Comparison of ENCODE assay signal across 19 cellular contexts in genomic region chr3:194908432-194908966, GRCh38.
DNase-seq lines count a peak whose midpoint lies in the region; ATAC-seq, FAIRE-seq and TF ChIP-seq lines count a peak whose summit lies in the region.
"Had no signal": no experiment of that assay in that cellular context is flagged by ENCODE, and none has a peak within 500 bp of the region (broad histone marks: within the 10 kb centered on the region; RNA-seq: fewer than 3 reads in every experiment).

No MANE protein-coding gene starts in this region.

- intact Hi-C loops in activated CD4-positive, alpha-beta T cell treated with anti-CD3 and anti-CD28 coated beads, Interleukin-2, amount 10 ng/mL, durations not matched to agents 24 days and 14 days (cut with micrococcal nuclease) = loop anchor here (10.0 kb wide), 1 partner anchor 224 kb away; the partner anchor contains the start of gene FAM43A
- intact Hi-C loops in left colon (cut with DNase I, micrococcal nuclease) = no loop called here

- H3K27ac ChIP-seq in neural progenitor cell (no peak overlapping the region), small intestine (ENCODE audit: low read depth in 1 of 2, low read length in 1 of 2) (no peak overlapping the region)
- H3K27ac ChIP-seq: BLaER1 treated with 17β-estradiol and CSF1 and Interleukin-3, amounts not matched to agents 10 nM and 100 nM had no signal

- H3K4me3 ChIP-seq in neural progenitor cell (no peak overlapping the region), small intestine (ENCODE audit: low read depth in 1 of 2, low read length in 2 of 2) (no peak overlapping the region)
- H3K4me3 ChIP-seq: BLaER1 treated with 17β-estradiol and CSF1 and Interleukin-3, amounts not matched to agents 10 nM and 100 nM had no signal

- no peak overlapping the region for H3K4me2 ChIP-seq in neural progenitor cell

- H3K36me3 Mint-ChIP-seq in activated CD4-positive, alpha-beta T cell treated with anti-CD3 and anti-CD28 coated beads, Interleukin-2, amount 10 ng/mL, durations not matched to agents 24 days and 14 days (ENCODE audit: low read depth) = no peaks in the 10 kb centered on the region
- no peaks in the 10 kb centered on the region for H3K36me3 Mint-ChIP-seq in neural progenitor cell
- H3K36me3 Mint-ChIP-seq: CD8-positive, alpha-beta T cell had no signal

- no peaks in the 10 kb centered on the region for H3K27me3 ChIP-seq in neural progenitor cell
- H3K27me3 ChIP-seq in small intestine (ENCODE audit: control insufficient read depth in 2 of 2, insufficient read depth in 2 of 2, low read length in 2 of 2) = no peaks in the 10 kb centered on the region
- H3K27me3 ChIP-seq: BLaER1 treated with 17β-estradiol and CSF1 and Interleukin-3, amounts not matched to agents 10 nM and 100 nM had no signal

- peaks cover 7% of the 10 kb centered on the region for H3K27me3 Mint-ChIP-seq in activated CD4-positive, alpha-beta T cell treated with anti-CD3 and anti-CD28 coated beads, Interleukin-2, amount 10 ng/mL, durations not matched to agents 24 days and 14 days
- peaks cover 6% of the 10 kb centered on the region for H3K27me3 Mint-ChIP-seq in neural progenitor cell (ENCODE audit: insufficient read depth, low read depth)

- no peak overlapping the region for H3K4me3 Mint-ChIP-seq in activated CD4-positive, alpha-beta T cell treated with anti-CD3 and anti-CD28 coated beads, Interleukin-2, amount 10 ng/mL, durations not matched to agents 24 days and 14 days
- no peak overlapping the region for H3K4me3 Mint-ChIP-seq in neural progenitor cell
- H3K4me3 Mint-ChIP-seq: B cell; CD8-positive, alpha-beta T cell; H9 had no signal

- H3K27ac Mint-ChIP-seq in activated CD4-positive, alpha-beta T cell treated with anti-CD3 and anti-CD28 coated beads, Interleukin-2, amount 10 ng/mL, durations not matched to agents 24 days and 14 days = no peak overlapping the region
- peak overlapping the region; percentile 61 for H3K27ac Mint-ChIP-seq in neural progenitor cell
- H3K27ac Mint-ChIP-seq: B cell; CD8-positive, alpha-beta T cell; H9 had no signal

- H3K36me3 ChIP-seq in neural progenitor cell (no peaks in the 10 kb centered on the region), small intestine (ENCODE audit: control insufficient read depth in 2 of 2, insufficient read depth in 2 of 2, low read length in 2 of 2) (no peaks in the 10 kb centered on the region)
- H3K36me3 ChIP-seq: BLaER1 treated with 17β-estradiol and CSF1 and Interleukin-3, amounts not matched to agents 10 nM and 100 nM had no signal

- H3K9me3 ChIP-seq in neural progenitor cell (ENCODE audit: low read depth) (peaks cover 15% of the 10 kb centered on the region), small intestine (ENCODE audit: control insufficient read depth, low read depth) (no peaks in the 10 kb centered on the region)

- H3K4me1 Mint-ChIP-seq in activated CD4-positive, alpha-beta T cell treated with anti-CD3 and anti-CD28 coated beads, Interleukin-2, amount 10 ng/mL, durations not matched to agents 24 days and 14 days = peaks cover 7% of the 10 kb centered on the region
- no peaks in the 10 kb centered on the region for H3K4me1 Mint-ChIP-seq in neural progenitor cell
- H3K4me1 Mint-ChIP-seq: H9 had no signal

- no peaks in the 10 kb centered on the region for H3K4me1 ChIP-seq in neural progenitor cell
- peaks cover 0 to 5% of the 10 kb centered on the region in 2 donors for H3K4me1 ChIP-seq in small intestine (ENCODE audit: control insufficient read depth in 2 of 2, insufficient read depth in 1 of 2, low read depth in 1 of 2, low read length in 1 of 2)

- H3K9me3 Mint-ChIP-seq in activated CD4-positive, alpha-beta T cell treated with anti-CD3 and anti-CD28 coated beads, Interleukin-2, amount 10 ng/mL, durations not matched to agents 24 days and 14 days = peaks cover 4% of the 10 kb centered on the region
- H3K9me3 Mint-ChIP-seq in neural progenitor cell = peaks cover 9% of the 10 kb centered on the region

- H3K79me2 ChIP-seq in neural progenitor cell (ENCODE audit: low read depth) = no peaks in the 10 kb centered on the region

- H2AFZ ChIP-seq in neural progenitor cell (replicated peaks) = no peak overlapping the region

- no peaks in the 10 kb centered on the region for H3F3A ChIP-seq in neural progenitor cell (ENCODE audit: low read depth)

- no peaks in the 10 kb centered on the region for H4K20me1 ChIP-seq in neural progenitor cell (ENCODE audit: low read depth)
- H4K20me1 ChIP-seq: BLaER1 treated with 17β-estradiol and CSF1 and Interleukin-3, amounts not matched to agents 10 nM and 100 nM had no signal

- no peak overlapping the region for H3K9ac ChIP-seq in neural progenitor cell
- H3K9ac ChIP-seq: BLaER1 treated with 17β-estradiol and CSF1 and Interleukin-3, amounts not matched to agents 10 nM and 100 nM had no signal

- no peak for FAIRE-seq in small intestine (lab: Jason Lieb, UNC)
- FAIRE-seq: GM12892, GM18507, H1 had no signal

- peak; percentile 26 for DNase-seq in activated CD4-positive, alpha-beta T cell treated with anti-CD3 and anti-CD28 coated beads, Interleukin-2, amount 10 ng/mL, durations not matched to agents 24 days and 14 days
- no peak for DNase-seq in activated CD4-positive, alpha-beta T cell treated with anti-CD3 and anti-CD28 coated beads, Interleukin-2, amount 50 U/mL, for 48 hours
- DNase-seq in left colon (peak in 1 of 2 donors; percentile 41), neural progenitor cell (ENCODE audit: low spot score) (no peak), small intestine (peak; percentile 77), nucleus accumbens (lab: John Stamatoyannopoulos, UW) (no peak)
- DNase-seq: Calu3; CD8-positive, alpha-beta T cell; DMS153; DMS79; GDM1; H9 had no signal

- ATAC-seq in left colon (peak; percentile 92), GM21619 (IDR thresholded peaks at IDR 0.05; ENCODE audit: unreplicated experiment) (no peak), GM19023 (IDR thresholded peaks at IDR 0.05; ENCODE audit: unreplicated experiment) (no peak)
- ATAC-seq: CD8-positive, alpha-beta T cell had no signal

- 46 to 71% (median 51%) methylated on average over 6 of the region's 6 CpGs for WGBS in small intestine, 3 donors

- TF ChIP-seq CTCF in neural progenitor cell (IDR thresholded peaks at IDR 0.05) = no peak

Comparison
In these comparisons a context has a peak if more than half of its experiments do, and no peak if none do; other contexts are left out.
1. DNase-seq: peak in activated CD4-positive, alpha-beta T cell treated with anti-CD3 and anti-CD28 coated beads, Interleukin-2, amount 10 ng/mL, durations not matched to agents 24 days and 14 days (single experiment) and small intestine (single experiment); none in activated CD4-positive, alpha-beta T cell treated with anti-CD3 and anti-CD28 coated beads, Interleukin-2, amount 50 U/mL, for 48 hours (0 of 2), neural progenitor cell (single experiment) and nucleus accumbens (0 of 56).